10 cellular contexts compared by ENCODE assay signal in genomic region chr19:640156-640548, GRCh38. TPM values are rescaled to one million over a fixed set of nuclear protein-coding genes. Genes with fewer than 3 reads are reported as not detected.
DNase-seq lines count a peak whose midpoint lies in the region; ATAC-seq and TF ChIP-seq lines count a peak whose summit lies in the region.
"Had no signal": no experiment of that assay in that cellular context is flagged by ENCODE, and none has a peak within 500 bp of the region (broad histone marks: within the 10 kb centered on the region; RNA-seq: fewer than 3 reads in every experiment).

No MANE protein-coding gene starts in this region.

- intact Hi-C loops in stomach (cut with DNase I; ENCODE audit: low total_unique reads) (no loop called here), thyroid gland (cut with DNase I) (no loop called here)

- no peaks in the 10 kb centered on the region; the same call in 1 of the 2 replicates for H3K4me1 ChIP-seq in iPS DF 6.9 (ENCODE audit: control insufficient read depth, insufficient read depth, low read length)
- H3K4me1 ChIP-seq in stomach = peaks cover 13 to 19% (median 16%) of the 10 kb centered on the region in 4 donors
- H3K4me1 ChIP-seq in thyroid gland = peaks cover 9 to 13% of the 10 kb centered on the region in 2 donors

- DNase-seq in SK-N-MC (ENCODE audit: low read depth, low spot score) = no peak
- no peak for DNase-seq in iPS DF 6.9 (ENCODE audit: low read depth, low spot score)
- no peak for DNase-seq in stomach
- no peak for DNase-seq in thyroid gland
- no peak for DNase-seq in NCI-H2029 (lab: John Stamatoyannopoulos, UW)

- no peaks in the 10 kb centered on the region for H3K27me3 ChIP-seq in iPS DF 6.9 (ENCODE audit: control insufficient read depth, insufficient read depth, low read length)
- peaks cover 0 to 10% (median 0%) of the 10 kb centered on the region in 3 donors for H3K27me3 ChIP-seq in stomach
- H3K27me3 ChIP-seq in thyroid gland = no peaks in the 10 kb centered on the region

- no peak overlapping the region for H3K9ac ChIP-seq in SK-N-MC (ENCODE audit: insufficient read length)

- WGBS in iPS DF 6.9 (ENCODE audit: insufficient coverage, insufficient read length) = no CpG with 5 or more reads among the region's 25 CpGs
- 43 to 58% (median 52%) methylated on average over 16 to 25 of the region's 25 CpGs for WGBS in stomach, 5 donors
- WGBS in thyroid gland, 2 donors = 54 to 67% methylated on average over 7 to 17 of the region's 25 CpGs

- no peak for TF ChIP-seq EP300 in stomach (IDR thresholded peaks at IDR 0.05)

- H3K9me3 ChIP-seq in SK-N-MC (ENCODE audit: low read depth, low read length) (no peaks in the 10 kb centered on the region), iPS DF 6.9 (ENCODE audit: control insufficient read depth, insufficient read depth, low read length) (no peaks in the 10 kb centered on the region), stomach (no peaks in the 10 kb centered on the region), thyroid gland (no peaks in the 10 kb centered on the region)

- no peak overlapping the region for H3K27ac ChIP-seq in SK-N-MC
- no peak overlapping the region for H3K27ac ChIP-seq in iPS DF 6.9 (ENCODE audit: low read length)
- peak overlapping the region in 3 of 5 donors; percentile 29 to 73 (median 41) for H3K27ac ChIP-seq in stomach
- H3K27ac ChIP-seq in thyroid gland = no peak overlapping the region

- TF ChIP-seq CTCF in stomach (IDR thresholded peaks at IDR 0.05) = no peak
- no peak for TF ChIP-seq CTCF in thyroid gland (IDR thresholded peaks at IDR 0.05)

- TF ChIP-seq POLR2A in stomach (IDR thresholded peaks at IDR 0.05) = no peak
- no peak for TF ChIP-seq POLR2A in thyroid gland (IDR thresholded peaks at IDR 0.05)

- ATAC-seq in GM21526 (IDR thresholded peaks at IDR 0.05; ENCODE audit: low FRiP score, unreplicated experiment) = peak; percentile 2
- ATAC-seq in GM19452 (IDR thresholded peaks at IDR 0.05; ENCODE audit: unreplicated experiment) = no peak
- no peak for ATAC-seq in GM19324 (IDR thresholded peaks at IDR 0.05; ENCODE audit: low FRiP score, unreplicated experiment)

- H3K4me3 ChIP-seq in SK-N-MC (peak overlapping the region; percentile 69), iPS DF 6.9 (ENCODE audit: low read length) (peak overlapping the region; percentile 47; the same call in 1 of the 2 replicates), stomach (peak overlapping the region; percentile 45 to 55 (median 48)), thyroid gland (replicated peaks in 1 of 3) (no peak overlapping the region)

- H3K36me3 ChIP-seq in SK-N-MC (ENCODE audit: insufficient read depth, low read length) (no peaks in the 10 kb centered on the region), iPS DF 6.9 (ENCODE audit: control insufficient read depth, insufficient read depth, low read length) (no peaks in the 10 kb centered on the region; the same call in none of the 2 replicates), stomach (peaks cover 0 to 13% (median 10%) of the 10 kb centered on the region in 4 donors), thyroid gland (no peaks in the 10 kb centered on the region)

RNA-seq across cellular contexts. Expression of gene FGF22, which starts 0.5 kb away (rescaled TPM):
- total RNA-seq in stomach (under 1 TPM in 1 of 5 donors, not detected in 4; 0.45 TPM), thyroid gland (not detected)
- under 1 TPM; 0.37 to 0.76 (median 0.48) TPM for polyA plus RNA-seq in stomach
- total RNA-seq: activated CD8-positive, alpha-beta T cell treated with anti-CD3 and anti-CD28 coated beads, Interleukin-2, amount 10 ng/mL, durations not matched to agents 7 days and 5 days; RPMI7951 had no signal

RNA-seq across cellular contexts. Expression of gene POLRMT, which starts 6.8 kb away (rescaled TPM):
- total RNA-seq in stomach (100 to 1,000 TPM in 1 of 5 donors, 10 to 100 TPM in 4; 18.5 to 196 (median 57.8) TPM), thyroid gland (10 to 100 TPM; 23.2 to 39.7 (median 33.1) TPM)
- 100 to 1,000 TPM in 1 of 3 donors, 10 to 100 TPM in 2; 73.5 to 103 (median 89.4) TPM for polyA plus RNA-seq in stomach

RNA-seq across cellular contexts. Expression of gene RNF126, which starts 22.9 kb away (rescaled TPM):
- total RNA-seq in stomach (100 to 1,000 TPM in 1 of 5 donors, 10 to 100 TPM in 4; 21.1 to 240 (median 65.9) TPM), thyroid gland (10 to 100 TPM; 41.4 to 55.5 (median 53.5) TPM)
- 10 to 100 TPM; 29.9 to 35.1 (median 35.0) TPM for polyA plus RNA-seq in stomach

RNA-seq across cellular contexts. Expression of gene FSTL3, which starts 36.0 kb away (rescaled TPM):
- 100 to 1,000 TPM in 1 of 5 donors, 10 to 100 TPM in 4; 12.3 to 136 (median 62.9) TPM for total RNA-seq in stomach
- polyA plus RNA-seq in stomach = 10 to 100 TPM; 12.5 to 32.8 (median 20.7) TPM
- total RNA-seq in thyroid gland = 10 to 100 TPM; 16.2 to 73.4 (median 62.9) TPM

RNA-seq across cellular contexts. Expression of gene HCN2, which starts 50.5 kb away (rescaled TPM):
- under 1 TPM in 1 of 5 donors, not detected in 4; 0.18 TPM for total RNA-seq in stomach
- under 1 TPM in 2 of 3 donors, not detected in 1; 0.10 to 0.15 TPM for polyA plus RNA-seq in stomach
- not detected for total RNA-seq in thyroid gland

Comparison
In these comparisons a context has a peak if more than half of its experiments do, and no peak if none do; other contexts are left out.
1. H3K27ac ChIP-seq: peak in stomach (3 of 5); none in SK-N-MC (single experiment), iPS DF 6.9 (single experiment) and thyroid gland (0 of 3).
2. H3K4me3 ChIP-seq: peak in SK-N-MC (single experiment), iPS DF 6.9 (single experiment) and stomach (4 of 4); none in thyroid gland (0 of 3).